ENCODE assay signal across 8 cellular contexts in the genomic region with DNA sequence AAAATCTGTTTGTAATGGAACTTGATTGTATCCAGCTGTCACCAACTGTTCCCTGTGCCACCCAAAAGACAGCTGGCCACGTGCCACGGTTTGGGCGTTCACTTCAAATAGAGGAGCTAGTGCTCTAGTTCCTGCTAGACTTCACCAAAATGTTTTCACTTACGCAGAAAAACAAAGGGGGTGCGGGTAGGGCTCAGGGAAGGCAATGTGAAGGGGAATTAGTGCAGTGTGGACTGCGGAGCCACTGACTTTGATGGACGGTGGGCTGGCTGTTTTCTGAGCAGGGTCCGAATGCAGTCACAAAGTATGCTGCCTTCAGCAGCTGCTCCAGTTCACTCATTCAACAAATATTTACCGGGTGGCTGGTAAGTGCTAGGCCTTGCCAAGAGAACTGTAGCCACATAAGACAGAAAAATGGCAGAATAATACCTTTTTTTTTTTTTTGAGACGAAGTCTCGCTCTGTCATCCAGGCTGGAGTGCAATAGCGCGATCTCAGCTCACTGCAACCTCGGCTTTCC. TPM values are rescaled to one million over a fixed set of nuclear protein-coding genes. Genes with fewer than 3 reads are reported as not detected.
A peak's percentile ranks its signal among the peaks of the same experiment; 100 is the strongest.
DNase-seq lines count a peak whose midpoint lies in the region; ATAC-seq and TF ChIP-seq lines count a peak whose summit lies in the region.

No MANE protein-coding gene starts in this region.

- peak overlapping the region; percentile 6 for H3K4me3 Mint-ChIP-seq in activated CD8-positive, alpha-beta T cell treated with anti-CD3 and anti-CD28 coated beads for 36 hours

- intact Hi-C loops in activated CD8-positive, alpha-beta T cell treated with anti-CD3 and anti-CD28 coated beads for 36 hours (cut with micrococcal nuclease), result no loop called here

- peaks cover 31% of the 10 kb centered on the region for H3K36me3 Mint-ChIP-seq in activated CD8-positive, alpha-beta T cell treated with anti-CD3 and anti-CD28 coated beads for 36 hours (ENCODE audit: low read depth)

- ATAC-seq in activated CD8-positive, alpha-beta T cell treated with anti-CD3 and anti-CD28 coated beads for 36 hours, result peak; percentile 22
- ATAC-seq in HG02840 (IDR thresholded peaks at IDR 0.05; ENCODE audit: low FRiP score, unreplicated experiment), result no peak
- no peak for ATAC-seq in GM18909 (IDR thresholded peaks at IDR 0.05; ENCODE audit: poor library complexity, unreplicated experiment)

- H3K27ac Mint-ChIP-seq in activated CD8-positive, alpha-beta T cell treated with anti-CD3 and anti-CD28 coated beads for 36 hours, result peak overlapping the region; percentile 88

- no peaks in the 10 kb centered on the region for H3K27me3 Mint-ChIP-seq in activated CD8-positive, alpha-beta T cell treated with anti-CD3 and anti-CD28 coated beads for 36 hours

- H3K4me1 Mint-ChIP-seq in activated CD8-positive, alpha-beta T cell treated with anti-CD3 and anti-CD28 coated beads for 36 hours (ENCODE audit: low read depth), result peaks cover 47% of the 10 kb centered on the region

- POLR2A ChIA-PET in activated CD8-positive, alpha-beta T cell treated with anti-CD3 and anti-CD28 coated beads for 36 hours (lab: Charles Lee), result interaction anchor here (0.7 to 1.5 kb wide), 5 partner anchors 9 to 82 kb away, joined by 3 to 4 read pairs (median 3); no protein-coding TSS in a partner anchor

- TF ChIP-seq CTCF in activated CD8-positive, alpha-beta T cell treated with anti-CD3 and anti-CD28 coated beads for 36 hours (IDR thresholded peaks at IDR 0.05), result no peak
- TF ChIP-seq CTCF in fibroblast of villous mesenchyme (IDR thresholded peaks at IDR 0.05; ENCODE audit: insufficient read depth, low read depth, low read length), result no peak

- peak; percentile 90 for DNase-seq in NCI-H1694 treated with DMSO at 0.1 percent for 48 hours (lab: John Stamatoyannopoulos, UW)
- peak; percentile 45 for DNase-seq in activated CD8-positive, alpha-beta T cell treated with anti-CD3 and anti-CD28 coated beads for 36 hours
- peak; percentile 30 for DNase-seq in fibroblast of villous mesenchyme (ENCODE audit: low read depth)
- peak; percentile 31 for DNase-seq in skeletal muscle cell (ENCODE audit: low read depth)
- no peak for DNase-seq in stimulated activated CD8-positive, alpha-beta memory T cell treated with anti-CD3 and anti-CD28 coated beads, Interleukin-4, amount 100 ng/mL, for 48 hours
- DNase-seq in epidermal melanocyte (ENCODE audit: insufficient read length, low spot score), result no peak

- H3K9me3 Mint-ChIP-seq in activated CD8-positive, alpha-beta T cell treated with anti-CD3 and anti-CD28 coated beads for 36 hours, result no peaks in the 10 kb centered on the region

- CTCF ChIA-PET in activated CD8-positive, alpha-beta T cell treated with anti-CD3 and anti-CD28 coated beads for 36 hours (lab: Charles Lee), result interaction anchor here (0.9 to 2.5 kb wide), 3 partner anchors 8 to 29 kb away, joined by 3 to 15 read pairs (median 5); no protein-coding TSS in a partner anchor

- H3K4me3 ChIP-seq in fibroblast of villous mesenchyme (ENCODE audit: low read depth, low read length) (no peak overlapping the region), skeletal muscle cell (ENCODE audit: low read depth, low read length) (no peak overlapping the region)

RNA-seq across cellular contexts. Expression of a gene that starts 7.6 kb away (rescaled TPM):
- 10 to 100 TPM; 95.1 to 96.0 TPM for total RNA-seq in activated CD8-positive, alpha-beta T cell treated with anti-CD3 and anti-CD28 coated beads for 36 hours
- total RNA-seq in fibroblast of villous mesenchyme, result 16.4 and 19.4 TPM in 2 replicates

RNA-seq across cellular contexts. Expression of a gene that starts 50.9 kb away (rescaled TPM):
- total RNA-seq in activated CD8-positive, alpha-beta T cell treated with anti-CD3 and anti-CD28 coated beads for 36 hours, result 10 to 100 TPM; 86.3 to 93.2 TPM
- total RNA-seq in fibroblast of villous mesenchyme, result 32.4 and 33.5 TPM in 2 replicates

Comparison
In these comparisons a context has a peak if more than half of its experiments do, and no peak if none do; other contexts are left out.
1. DNase-seq: peak in NCI-H1694 treated with DMSO at 0.1 percent for 48 hours (single experiment), activated CD8-positive, alpha-beta T cell treated with anti-CD3 and anti-CD28 coated beads for 36 hours (single experiment), fibroblast of villous mesenchyme (single experiment) and skeletal muscle cell (single experiment); none in stimulated activated CD8-positive, alpha-beta memory T cell treated with anti-CD3 and anti-CD28 coated beads, Interleukin-4, amount 100 ng/mL, for 48 hours (single experiment) and epidermal melanocyte (single experiment).